26 cellular contexts compared by ENCODE assay signal in the genomic region with DNA sequence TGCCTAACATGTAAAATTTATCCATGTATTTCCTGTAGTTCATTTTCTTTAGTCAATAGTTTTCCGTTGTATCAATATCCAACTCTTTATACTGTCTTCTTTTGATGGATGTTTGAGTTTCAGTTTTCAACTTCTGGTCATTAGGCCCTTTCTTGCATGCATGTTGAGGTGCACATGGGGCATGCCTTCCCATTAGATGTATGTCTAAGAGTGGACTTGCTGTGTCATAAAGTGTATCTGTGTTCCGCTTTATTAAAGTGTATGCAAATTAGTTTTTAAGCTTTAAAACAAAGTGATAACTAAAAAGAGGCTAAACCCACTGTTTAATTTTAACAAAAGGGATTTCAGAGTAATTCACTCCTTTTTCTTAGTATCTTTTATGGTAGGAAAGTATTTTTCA.
"Had no signal": no experiment of that assay in that cellular context is flagged by ENCODE, and none has a peak within 500 bp of the region (broad histone marks: within the 10 kb centered on the region; RNA-seq: fewer than 3 reads in every experiment).

No MANE protein-coding gene starts in this region.

- H3K27ac ChIP-seq: brain microvascular endothelial cell, coronary artery, gastrocnemius medialis, heart left ventricle, left ventricle myocardium inferior, neural progenitor cell, pancreas, right lobe of liver, thoracic aorta, upper lobe of right lung had no signal

- H3K27me3 Mint-ChIP-seq: activated CD4-positive, alpha-beta T cell treated with anti-CD3 and anti-CD28 coated beads, Interleukin-2, amount 10 ng/mL, durations not matched to agents 24 days and 14 days; activated CD8-positive, alpha-beta T cell treated with anti-CD3 and anti-CD28 coated beads for 36 hours had no signal

- DNase-seq: activated CD4-positive, alpha-beta T cell treated with anti-CD3 and anti-CD28 coated beads, Interleukin-2, amount 10 ng/mL, durations not matched to agents 24 days and 14 days; activated CD8-positive, alpha-beta T cell treated with anti-CD3 and anti-CD28 coated beads for 36 hours; activated effector memory CD4-positive, alpha-beta T cell treated with Interleukin-2 at 50 U/mL for 16 hours; activated naive CD4-positive, alpha-beta T cell treated with anti-CD3 and anti-CD28 coated beads, Interleukin-2, amount 50 U/mL, for 16 hours; activated T-cell treated with anti-CD3 and anti-CD28 coated beads, Interleukin-2, amount 50 U/mL, for 1 hour; aorta; brain microvascular endothelial cell; central memory CD4-positive, alpha-beta T cell; gastrocnemius medialis; heart left ventricle; immature natural killer cell; kidney glomerular epithelial cell; left ventricle myocardium inferior; mammary epithelial cell; pancreas; right lobe of liver; small intestine; stimulated activated CD4-positive, alpha-beta T cell treated with anti-CD3 and anti-CD28 coated beads, Interleukin-15, amount 100 ng/mL, for 24 hours; stimulated activated CD4-positive, alpha-beta T cell treated with anti-CD3 and anti-CD28 coated beads, Interleukin-2, amount 100 ng/mL, for 48 hours; T-helper 1 cell; T-helper 9 cell; upper lobe of right lung had no signal

- H3K36me3 ChIP-seq: brain microvascular endothelial cell, gastrocnemius medialis, heart left ventricle, left ventricle myocardium inferior, neural progenitor cell, pancreas, right lobe of liver, thoracic aorta, upper lobe of right lung had no signal

- H3K9me3 ChIP-seq: gastrocnemius medialis, heart left ventricle, left ventricle myocardium inferior, pancreas, thoracic aorta, upper lobe of right lung had no signal

- ATAC-seq: activated CD8-positive, alpha-beta T cell treated with anti-CD3 and anti-CD28 coated beads for 36 hours; gastrocnemius medialis; heart left ventricle; pancreas; right lobe of liver; upper lobe of right lung had no signal

- H3K4me3 Mint-ChIP-seq: activated CD4-positive, alpha-beta T cell treated with anti-CD3 and anti-CD28 coated beads, Interleukin-2, amount 10 ng/mL, durations not matched to agents 24 days and 14 days; activated CD8-positive, alpha-beta T cell treated with anti-CD3 and anti-CD28 coated beads for 36 hours; neural progenitor cell had no signal

- H3K4me3 ChIP-seq: coronary artery, gastrocnemius medialis, heart left ventricle, left ventricle myocardium inferior, neural progenitor cell, pancreas, right lobe of liver, thoracic aorta, upper lobe of right lung had no signal

- H3K9me3 Mint-ChIP-seq: activated CD8-positive, alpha-beta T cell treated with anti-CD3 and anti-CD28 coated beads for 36 hours; immature natural killer cell had no signal

- H3K27me3 ChIP-seq: brain microvascular endothelial cell, gastrocnemius medialis, heart left ventricle, neural progenitor cell, pancreas, right lobe of liver, upper lobe of right lung had no signal

- FAIRE-seq: endometrium, pancreas, small intestine had no signal

- H3K4me1 Mint-ChIP-seq: neural progenitor cell had no signal

- H3K27ac Mint-ChIP-seq: activated CD4-positive, alpha-beta T cell treated with anti-CD3 and anti-CD28 coated beads, Interleukin-2, amount 10 ng/mL, durations not matched to agents 24 days and 14 days; activated CD8-positive, alpha-beta T cell treated with anti-CD3 and anti-CD28 coated beads for 36 hours; neural progenitor cell had no signal

- H3K4me1 ChIP-seq: gastrocnemius medialis, left ventricle myocardium inferior, neural progenitor cell, right lobe of liver had no signal
